Comparison of ENCODE assay signal across 1 cellular context in the genomic region with DNA sequence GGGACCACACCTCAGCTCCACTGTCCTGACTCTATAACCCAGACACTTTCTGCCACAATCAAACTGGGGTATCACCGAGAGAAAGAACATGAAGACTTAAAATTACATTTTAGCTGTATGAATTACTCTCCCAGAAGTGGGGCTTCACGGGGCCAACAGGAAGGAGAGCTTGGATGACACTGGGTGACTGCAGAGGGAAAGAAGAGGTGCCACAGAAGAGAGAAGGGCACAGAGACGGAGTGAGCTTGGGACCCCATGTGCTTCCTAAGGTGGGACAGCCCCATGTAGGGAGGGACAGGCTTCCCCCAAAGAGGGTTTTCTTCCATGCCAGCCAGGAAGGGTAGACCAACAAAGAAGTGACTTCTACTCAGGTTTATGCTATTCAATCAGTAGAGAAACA.
TF ChIP-seq lines count a peak whose summit lies in the region.

No MANE protein-coding gene starts in this region.

TF ChIP-seq in IMR-90, 13 proteins besides CTCF, POLR2A, EP300 and RAD21:
- TF ChIP-seq MAZ (IDR thresholded peaks at IDR 0.05; ENCODE audit: borderline replicate concordance, low read depth, low read length) (no peak), MXI1 (IDR thresholded peaks at IDR 0.05; ENCODE audit: borderline replicate concordance, low read depth, low read length) (no peak), MAFK (IDR thresholded peaks at IDR 0.05; ENCODE audit: low read depth, low read length) (no peak), CEBPB (IDR thresholded peaks at IDR 0.05; ENCODE audit: low read depth, low read length) (no peak), RCOR1 (IDR thresholded peaks at IDR 0.05; ENCODE audit: insufficient replicate concordance, low read length) (no peak), CHD1 (IDR thresholded peaks at IDR 0.05; ENCODE audit: low read depth, low read length) (no peak), SMC3 (IDR thresholded peaks at IDR 0.05; ENCODE audit: low read depth, low read length) (no peak), FOS (IDR thresholded peaks at IDR 0.05; ENCODE audit: low read depth, low read length) (no peak), RFX5 (IDR thresholded peaks at IDR 0.05; ENCODE audit: low read depth, low read length) (no peak), NFE2L2 (IDR thresholded peaks at IDR 0.05; ENCODE audit: low read depth, low read length) (no peak), USF2 (IDR thresholded peaks at IDR 0.05; ENCODE audit: low read depth, low read length) (no peak), BHLHE40 (IDR thresholded peaks at IDR 0.05; ENCODE audit: low read depth, low read length) (no peak)
- TF ChIP-seq, protein P1, sequence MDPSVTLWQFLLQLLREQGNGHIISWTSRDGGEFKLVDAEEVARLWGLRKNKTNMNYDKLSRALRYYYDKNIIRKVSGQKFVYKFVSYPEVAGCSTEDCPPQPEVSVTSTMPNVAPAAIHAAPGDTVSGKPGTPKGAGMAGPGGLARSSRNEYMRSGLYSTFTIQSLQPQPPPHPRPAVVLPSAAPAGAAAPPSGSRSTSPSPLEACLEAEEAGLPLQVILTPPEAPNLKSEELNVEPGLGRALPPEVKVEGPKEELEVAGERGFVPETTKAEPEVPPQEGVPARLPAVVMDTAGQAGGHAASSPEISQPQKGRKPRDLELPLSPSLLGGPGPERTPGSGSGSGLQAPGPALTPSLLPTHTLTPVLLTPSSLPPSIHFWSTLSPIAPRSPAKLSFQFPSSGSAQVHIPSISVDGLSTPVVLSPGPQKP (IDR thresholded peaks at IDR 0.05; ENCODE audit: borderline replicate concordance, low read depth, low read length): no peak
